In genomic region chr14:77007975-77008421, GRCh38 we compare ENCODE assay signal across 10 cellular contexts. TPM values are rescaled to one million over a fixed set of nuclear protein-coding genes. Genes with fewer than 3 reads are reported as not detected.
A peak's percentile ranks its signal among the peaks of the same experiment; 100 is the strongest.
DNase-seq lines count a peak whose midpoint lies in the region; ATAC-seq and TF ChIP-seq lines count a peak whose summit lies in the region.
"Had no signal": no experiment of that assay in that cellular context is flagged by ENCODE, and none has a peak within 500 bp of the region (broad histone marks: within the 10 kb centered on the region; RNA-seq: fewer than 3 reads in every experiment).

No MANE protein-coding gene starts in this region.

- H4K20me1 ChIP-seq in PC-3 (ENCODE audit: low read length) = no peaks in the 10 kb centered on the region

- no peaks in the 10 kb centered on the region for H3K27me3 ChIP-seq in H7 (ENCODE audit: control insufficient read depth, insufficient read depth, low read length)
- H3K27me3 ChIP-seq in PC-3 (ENCODE audit: low read length) = no peaks in the 10 kb centered on the region
- no peaks in the 10 kb centered on the region for H3K27me3 ChIP-seq in left ventricle myocardium inferior (ENCODE audit: low read depth)
- H3K27me3 ChIP-seq in gastrocnemius medialis = no peaks in the 10 kb centered on the region

- H3K27me3 Mint-ChIP-seq in activated naive CD8-positive, alpha-beta T cell treated with anti-CD3 and anti-CD28 coated beads for 36 hours = no peaks in the 10 kb centered on the region

- in situ Hi-C loops in gastrocnemius medialis (cut with MboI; ENCODE audit: low sequenced_read_pairs in 4 of 4) = no loop called here

- peaks cover 9% of the 10 kb centered on the region for H3K4me1 Mint-ChIP-seq in activated naive CD8-positive, alpha-beta T cell treated with anti-CD3 and anti-CD28 coated beads for 36 hours

- ATAC-seq in PC-3 (peak; percentile 68), gastrocnemius medialis (peak; percentile 92), GM18873 (IDR thresholded peaks at IDR 0.05; ENCODE audit: low FRiP score, unreplicated experiment) (no peak), GM18511 (IDR thresholded peaks at IDR 0.05; ENCODE audit: unreplicated experiment) (no peak), GM21717 (IDR thresholded peaks at IDR 0.05; ENCODE audit: unreplicated experiment) (no peak)

- POLR2A ChIA-PET in PC-3 (lab: Charles Lee; ENCODE audit: unreplicated experiment) = no interaction called here

- TF ChIP-seq CTCF in PC-3 (conservative IDR thresholded peaks at IDR 0.05; ENCODE audit: low read depth, low read length) (no peak), left ventricle myocardium inferior (IDR thresholded peaks at IDR 0.05; ENCODE audit: borderline replicate concordance) (no peak), gastrocnemius medialis (IDR thresholded peaks at IDR 0.05 in 4 of 5, conservative IDR thresholded peaks at IDR 0.05 in 1 of 5) (no peak)

- H3K36me3 Mint-ChIP-seq in activated naive CD8-positive, alpha-beta T cell treated with anti-CD3 and anti-CD28 coated beads for 36 hours = no peaks in the 10 kb centered on the region

- no peak for TF ChIP-seq POLR2A in gastrocnemius medialis (IDR thresholded peaks at IDR 0.05)

- CTCF ChIA-PET in PC-3 (lab: Charles Lee) = no interaction called here

- no TSS peak for BruUV-seq in PC-3 (replicated peaks; lab: Mats Ljungman, UMichigan)

- H3K4me2 ChIP-seq in PC-3 (ENCODE audit: low read length) = peak overlapping the region; percentile 71

- H3K27ac ChIP-seq in PC-3 (ENCODE audit: low read length) (peak overlapping the region; percentile 74), left ventricle myocardium inferior (replicated peaks) (peak overlapping the region; percentile 72), gastrocnemius medialis (peak overlapping the region; percentile 66 to 83 (median 78))

- intact Hi-C loops in PC-3 (cut with micrococcal nuclease) = no loop called here
- intact Hi-C loops in left ventricle myocardium inferior (cut with micrococcal nuclease) = no loop called here
- intact Hi-C loops in gastrocnemius medialis (cut with DNase I; ENCODE audit: low total_unique reads) = loop anchor here (1.0 kb wide), 1 partner anchor 90 kb away; no protein-coding TSS in a partner anchor

- DNase-seq in H7 = peak; percentile 53
- DNase-seq in PC-3 = peak; percentile 93
- peak; percentile 60 for DNase-seq in left ventricle myocardium inferior
- DNase-seq in gastrocnemius medialis = peak; percentile 74 to 96
- no peak for DNase-seq in activated naive CD8-positive, alpha-beta T cell treated with anti-CD3 and anti-CD28 coated beads for 36 hours
- DNase-seq: NCI-H1048 had no signal

- no peaks in the 10 kb centered on the region for H3K79me2 ChIP-seq in PC-3 (ENCODE audit: low read length)

- H3F3A ChIP-seq in PC-3 (ENCODE audit: low read length, unreplicated experiment) = peaks cover 9% of the 10 kb centered on the region

- H3K36me3 ChIP-seq in H7 (replicated peaks; ENCODE audit: control insufficient read depth, insufficient read depth, low read length) (no peaks in the 10 kb centered on the region), PC-3 (ENCODE audit: low read depth, low read length) (no peaks in the 10 kb centered on the region), left ventricle myocardium inferior (no peaks in the 10 kb centered on the region), gastrocnemius medialis (no peaks in the 10 kb centered on the region)

- no peak overlapping the region for H3K4me3 Mint-ChIP-seq in activated naive CD8-positive, alpha-beta T cell treated with anti-CD3 and anti-CD28 coated beads for 36 hours
- H3K4me3 Mint-ChIP-seq: T-helper 2 cell treated with Interferon-gamma antibody and Interleukin-4, amounts not matched to agents 5 μg/mL and 100 μg/mL, for 36 hours had no signal

- no peaks in the 10 kb centered on the region for H3K9me2 ChIP-seq in PC-3 (replicated peaks; ENCODE audit: low read length)

- no peaks in the 10 kb centered on the region for H3K9me3 ChIP-seq in PC-3 (ENCODE audit: low read length)
- H3K9me3 ChIP-seq in left ventricle myocardium inferior (replicated peaks) = no peaks in the 10 kb centered on the region
- no peaks in the 10 kb centered on the region for H3K9me3 ChIP-seq in gastrocnemius medialis

- no peak overlapping the region for H3K27ac Mint-ChIP-seq in activated naive CD8-positive, alpha-beta T cell treated with anti-CD3 and anti-CD28 coated beads for 36 hours
- H3K27ac Mint-ChIP-seq: T-helper 2 cell treated with Interferon-gamma antibody and Interleukin-4, amounts not matched to agents 5 μg/mL and 100 μg/mL, for 36 hours had no signal

- no peak overlapping the region; the same call in 1 of the 2 replicates for H2AFZ ChIP-seq in PC-3 (ENCODE audit: low read length)

- H3K9me3 Mint-ChIP-seq in activated naive CD8-positive, alpha-beta T cell treated with anti-CD3 and anti-CD28 coated beads for 36 hours = no peaks in the 10 kb centered on the region
- H3K9me3 Mint-ChIP-seq: T-helper 2 cell treated with Interferon-gamma antibody and Interleukin-4, amounts not matched to agents 5 μg/mL and 100 μg/mL, for 36 hours had no signal

- H3K4me1 ChIP-seq in PC-3 (ENCODE audit: insufficient read depth, low read length) (peaks cover 60% of the 10 kb centered on the region), left ventricle myocardium inferior (peaks cover 21% of the 10 kb centered on the region), gastrocnemius medialis (peaks cover 27 to 41% of the 10 kb centered on the region in 2 donors)

- H3K9ac ChIP-seq in PC-3 (ENCODE audit: low read length) = 0 out of 2 replicates have a peak overlapping the region, but pooled peaks have one; percentile 1

- H3K4me3 ChIP-seq in H7 (ENCODE audit: insufficient read depth, low read depth, low read length) = no peak overlapping the region
- H3K4me3 ChIP-seq in PC-3 (ENCODE audit: low read length) = peak overlapping the region; percentile 39; the same call in 1 of the 2 replicates
- H3K4me3 ChIP-seq in left ventricle myocardium inferior = no peak overlapping the region
- no peak overlapping the region for H3K4me3 ChIP-seq in gastrocnemius medialis

RNA-seq across cellular contexts. Expression of gene IRF2BPL, which starts 20.5 kb away (rescaled TPM):
- total RNA-seq in H7 (2014; rRNA removed; shearing (Covaris generic)) = 142 and 187 TPM in 2 replicates
- total RNA-seq in PC-3 (2014; rRNA removed) = 113 and 146 TPM in 2 replicates
- total RNA-seq in left ventricle myocardium inferior = 35.5 TPM
- total RNA-seq in gastrocnemius medialis = 10 to 100 TPM; 15.0 to 26.4 (median 17.0) TPM
- total RNA-seq in activated naive CD8-positive, alpha-beta T cell treated with anti-CD3 and anti-CD28 coated beads for 36 hours = 10 to 100 TPM; 34.8 to 36.2 TPM

Comparison
In these comparisons a context has a peak if more than half of its experiments do, and no peak if none do; other contexts are left out.
1. ATAC-seq: peak in PC-3 (single experiment) and gastrocnemius medialis (2 of 2); none in GM18873 (single experiment), GM18511 (single experiment) and GM21717 (single experiment).
2. Peak in every context shown above with its lines, with median percentiles within 50 percentile points of each other: H3K27ac ChIP-seq.